In the genomic region with DNA sequence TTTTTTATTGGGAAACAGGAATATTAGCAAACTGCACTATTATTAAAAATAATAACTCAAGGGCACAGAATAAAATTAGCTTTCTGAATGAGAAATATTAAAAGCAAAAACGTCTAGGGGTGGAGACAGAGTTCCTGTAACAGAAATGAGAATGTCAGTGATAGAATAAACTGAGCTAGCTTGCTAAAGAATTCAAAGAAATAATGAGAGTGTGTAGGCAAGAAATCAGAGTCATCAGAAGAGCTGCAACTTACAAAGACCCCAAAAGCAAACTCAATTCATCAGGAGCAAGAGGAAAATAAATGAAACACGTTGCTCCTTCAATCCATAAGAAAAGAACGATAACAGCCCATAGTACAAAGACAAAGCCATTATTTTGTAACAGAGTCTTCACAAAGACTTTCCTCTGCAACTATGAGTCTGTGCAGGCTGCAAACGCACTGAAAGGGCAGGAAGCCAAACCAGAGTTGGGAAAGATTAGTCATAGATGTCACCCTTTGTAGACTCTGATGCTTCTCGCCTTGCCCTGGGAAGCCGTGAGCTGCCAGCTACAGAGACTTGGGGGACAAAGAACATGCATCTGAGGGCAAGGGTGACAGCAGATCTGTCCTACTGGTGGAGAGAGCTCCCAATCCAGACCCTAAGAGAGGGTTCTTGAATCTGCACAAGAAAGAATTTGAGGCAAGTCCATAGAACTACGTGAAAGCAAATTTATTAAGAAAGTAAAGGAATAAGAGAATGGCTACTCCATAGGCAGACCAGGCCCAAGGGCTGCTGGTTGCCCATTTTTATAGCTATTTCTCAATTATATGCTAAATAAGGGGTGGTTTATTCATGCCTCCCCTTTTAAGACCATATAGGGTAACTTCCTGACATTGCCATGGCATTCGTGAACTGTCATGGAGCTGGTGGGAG, we compare ENCODE assay signal across 8 cellular contexts. TPM values are rescaled to one million over a fixed set of nuclear protein-coding genes. Genes with fewer than 3 reads are reported as not detected.
DNase-seq lines count a peak whose midpoint lies in the region; ATAC-seq and TF ChIP-seq lines count a peak whose summit lies in the region.

No MANE protein-coding gene starts in this region.

- intact Hi-C loops in OCI-LY7 (cut with micrococcal nuclease; ENCODE audit: unreplicated experiment) = no loop called here

- no peak for ATAC-seq in HG02588 (IDR thresholded peaks at IDR 0.05; ENCODE audit: unreplicated experiment)

- H3K27ac ChIP-seq in OCI-LY7 (ENCODE audit: low read depth, low read length, poor library complexity, severe bottlenecking) = no peak overlapping the region

- DNase-seq in A172 (ENCODE audit: low spot score) (peak; percentile 93), dermis blood vessel endothelial cell (peak; percentile 42), myocyte (ENCODE audit: low read depth) (peak; percentile 90), OCI-LY7 (ENCODE audit: low spot score) (no peak), NOMO-1 treated with dmso at 0.1 percent for 144 hours (lab: John Stamatoyannopoulos, UW; ENCODE audit: unreplicated experiment) (no peak), NCI-H1417 treated with DMSO at 0.1 percent for 48 hours (lab: John Stamatoyannopoulos, UW) (no peak)

- BruUV-seq in OCI-LY7 (replicated peaks; lab: Mats Ljungman, UMichigan) = no TSS peak

- H3K9me3 ChIP-seq in OCI-LY7 (ENCODE audit: low read length) = peaks cover 5% of the 10 kb centered on the region; the same call in 1 of the 2 replicates

- no peaks in the 10 kb centered on the region for H3K36me3 ChIP-seq in OCI-LY7 (ENCODE audit: insufficient read depth, low read length)

- no peak for TF ChIP-seq CTCF in OCI-LY7 (conservative IDR thresholded peaks at IDR 0.05; ENCODE audit: low read length)

- no peaks in the 10 kb centered on the region for H3K9me2 ChIP-seq in OCI-LY7 (ENCODE audit: insufficient read depth, low read length)

- no peak overlapping the region for H2AFZ ChIP-seq in OCI-LY7 (ENCODE audit: low read length)

- TF ChIP-seq RAD21 in Ishikawa (IDR thresholded peaks at IDR 0.05; ENCODE audit: low read depth) = no peak

- H3K4me2 ChIP-seq in OCI-LY7 (ENCODE audit: low read length) = no peak overlapping the region

- no peaks in the 10 kb centered on the region for H3K79me2 ChIP-seq in OCI-LY7 (ENCODE audit: insufficient read depth, low read depth, low read length)

- CTCF ChIA-PET in OCI-LY7 (lab: Charles Lee; ENCODE audit: unreplicated experiment) = no interaction called here

- H3K4me3 ChIP-seq in OCI-LY7 (ENCODE audit: low read depth, low read length, poor library complexity, severe bottlenecking) = no peak overlapping the region

- no peak for TF ChIP-seq EP300 in Ishikawa (IDR thresholded peaks at IDR 0.05; ENCODE audit: borderline replicate concordance)

- no peaks in the 10 kb centered on the region for H3K4me1 ChIP-seq in OCI-LY7 (ENCODE audit: insufficient read depth, low read length, poor library complexity, severe bottlenecking)

- POLR2A ChIA-PET in OCI-LY7 (lab: Charles Lee) = interaction anchor here (0.7 kb wide), 1 partner anchor 959 kb away, joined by 3 read pairs; no protein-coding TSS in a partner anchor

- no peaks in the 10 kb centered on the region for H4K20me1 ChIP-seq in OCI-LY7 (ENCODE audit: insufficient read depth, low read length)

TF ChIP-seq in Ishikawa, 13 proteins besides CTCF, POLR2A, EP300 and RAD21:
- TF ChIP-seq NFIC (IDR thresholded peaks at IDR 0.05) (0 out of 2 replicates have a peak, but pooled peaks have one; percentile 10), TCF12 (IDR thresholded peaks at IDR 0.05; ENCODE audit: low read depth) (no peak)
TF ChIP-seq in Ishikawa: peak in this region for 1.

RNA-seq across cellular contexts. Expression of gene SHC3, which starts 40.8 kb away (rescaled TPM):
- total RNA-seq in A172 (2014; rRNA removed; shearing (Covaris generic)) = 0.10 and 0.24 TPM in 2 replicates
- total RNA-seq in dermis blood vessel endothelial cell = 0.05 and 0.17 TPM in 2 replicates
- 0.05 and 0.16 TPM in 2 replicates for total RNA-seq in myocyte
- 0.15 TPM for polyA plus RNA-seq in myocyte (2012)
- 0.03 TPM in 1 of 2 replicates, not detected in the other for total RNA-seq in OCI-LY7 (2014; rRNA removed; shearing (Covaris generic))
- not detected in 2 replicates for total RNA-seq in OCI-LY7 (2022)

Comparison
In these comparisons a context has a peak if more than half of its experiments do, and no peak if none do; other contexts are left out.
1. DNase-seq: peak in A172 (single experiment), dermis blood vessel endothelial cell (single experiment) and myocyte (single experiment); none in OCI-LY7 (single experiment), NOMO-1 treated with dmso at 0.1 percent for 144 hours (single experiment) and NCI-H1417 treated with DMSO at 0.1 percent for 48 hours (single experiment).